Comparison of ENCODE assay signal across 33 cellular contexts in genomic region chr3:16270855-16271254, GRCh38. TPM values are rescaled to one million over a fixed set of nuclear protein-coding genes. Genes with fewer than 3 reads are reported as not detected.
DNase-seq lines count a peak whose midpoint lies in the region; ATAC-seq and TF ChIP-seq lines count a peak whose summit lies in the region.
"Had no signal": no experiment of that assay in that cellular context is flagged by ENCODE, and none has a peak within 500 bp of the region (broad histone marks: within the 10 kb centered on the region; RNA-seq: fewer than 3 reads in every experiment).

No MANE protein-coding gene starts in this region.

- H3K27ac Mint-ChIP-seq in activated CD4-positive, alpha-beta T cell treated with anti-CD3 and anti-CD28 coated beads, Interleukin-2, amount 10 ng/mL, durations not matched to agents 24 days and 14 days, result no peak overlapping the region
- no peak overlapping the region for H3K27ac Mint-ChIP-seq in CD8-positive, alpha-beta T cell
- H3K27ac Mint-ChIP-seq in naive thymus-derived CD8-positive, alpha-beta T cell, result peak overlapping the region in 4 of 10 donors; percentile 6 to 48 (median 38)
- no peak overlapping the region for H3K27ac Mint-ChIP-seq in CD4-positive, alpha-beta memory T cell
- H3K27ac Mint-ChIP-seq: B cell; CD4-positive, alpha-beta T cell; CD4-positive, CD25-positive, alpha-beta regulatory T cell had no signal

- H2BK120ac ChIP-seq in trophoblast cell (ENCODE audit: insufficient read depth, low read length, poor library complexity), result no peak overlapping the region

- CTCF ChIA-PET in CD8-positive, alpha-beta T cell (lab: Charles Lee), result interaction anchor here (1.7 to 9.2 kb wide), 4 partner anchors 12 to 266 kb away, joined by 5 to 88 read pairs (median 10); no protein-coding TSS in a partner anchor
- CTCF ChIA-PET in CD4-positive, alpha-beta memory T cell (lab: Charles Lee; ENCODE audit: partially characterized antibody), result interaction anchor here (2.9 to 9.8 kb wide), 5 partner anchors 19 to 282 kb away, joined by 10 to 169 read pairs (median 69); no protein-coding TSS in a partner anchor

- ATAC-seq in CD8-positive, alpha-beta T cell, result peak; percentile 26
- peak; percentile 44 for ATAC-seq in naive thymus-derived CD8-positive, alpha-beta T cell
- ATAC-seq in GM21576 (IDR thresholded peaks at IDR 0.05; ENCODE audit: unreplicated experiment) (no peak), GM21515 (IDR thresholded peaks at IDR 0.05; ENCODE audit: unreplicated experiment) (no peak)
- ATAC-seq: A549 had no signal

- no peak overlapping the region for H3K4me3 ChIP-seq in CD8-positive, alpha-beta T cell (ENCODE audit: low read depth, low read length)
- no peak overlapping the region for H3K4me3 ChIP-seq in trophoblast cell (ENCODE audit: low read depth, low read length)
- H3K4me3 ChIP-seq in CD4-positive, alpha-beta memory T cell (ENCODE audit: low read length in 2 of 2), result no peak overlapping the region
- H3K4me3 ChIP-seq: A549; BLaER1; BLaER1 treated with 17β-estradiol and CSF1 and Interleukin-3, amounts not matched to agents 10 nM and 100 nM had no signal

- intact Hi-C loops in activated CD4-positive, alpha-beta T cell treated with anti-CD3 and anti-CD28 coated beads, Interleukin-2, amount 10 ng/mL, durations not matched to agents 24 days and 14 days (cut with micrococcal nuclease), result no loop called here
- intact Hi-C loops in CD8-positive, alpha-beta T cell (cut with DNase I, micrococcal nuclease), result loop anchor here in 1 of 2 experiments (1.0 kb wide), 1 partner anchor 13 kb away; no protein-coding TSS in a partner anchor
- intact Hi-C loops in CD4-positive, alpha-beta memory T cell (cut with micrococcal nuclease), result loop anchor here (1.0 kb wide), 1 partner anchor 15 kb away; no protein-coding TSS in a partner anchor

- no peak overlapping the region for H3K14ac ChIP-seq in trophoblast cell (ENCODE audit: low read length)

- H3K4ac ChIP-seq in trophoblast cell (ENCODE audit: low read depth, low read length), result no peak overlapping the region

- H3K27me3 Mint-ChIP-seq in activated CD4-positive, alpha-beta T cell treated with anti-CD3 and anti-CD28 coated beads, Interleukin-2, amount 10 ng/mL, durations not matched to agents 24 days and 14 days, result no peaks in the 10 kb centered on the region
- no peaks in the 10 kb centered on the region for H3K27me3 Mint-ChIP-seq in CD8-positive, alpha-beta T cell (ENCODE audit: low read depth)
- H3K27me3 Mint-ChIP-seq in naive thymus-derived CD8-positive, alpha-beta T cell, result no peaks in the 10 kb centered on the region
- no peaks in the 10 kb centered on the region for H3K27me3 Mint-ChIP-seq in CD4-positive, alpha-beta memory T cell
- H3K27me3 Mint-ChIP-seq: B cell; CD4-positive, alpha-beta T cell; CD4-positive, CD25-positive, alpha-beta regulatory T cell; CD8-positive, alpha-beta memory T cell had no signal

- peak overlapping the region; percentile 7 for H3K9ac ChIP-seq in trophoblast cell (ENCODE audit: low read length)
- H3K9ac ChIP-seq: BLaER1; BLaER1 treated with 17β-estradiol and CSF1 and Interleukin-3, amounts not matched to agents 10 nM and 100 nM had no signal

- no peaks in the 10 kb centered on the region for H3K9me3 ChIP-seq in CD8-positive, alpha-beta T cell (ENCODE audit: low read length)
- no peaks in the 10 kb centered on the region for H3K9me3 ChIP-seq in trophoblast cell (ENCODE audit: insufficient read depth, low read depth, low read length)
- H3K9me3 ChIP-seq in CD4-positive, alpha-beta memory T cell (ENCODE audit: control insufficient read depth in 1 of 2, low read length in 2 of 2), result no peaks in the 10 kb centered on the region
- H3K9me3 ChIP-seq: A549; BE2C; BLaER1; BLaER1 treated with 17β-estradiol and CSF1 and Interleukin-3, amounts not matched to agents 10 nM and 100 nM; Caco-2 had no signal

- H3K27me3 ChIP-seq in CD8-positive, alpha-beta T cell (ENCODE audit: insufficient read depth, low read length), result no peaks in the 10 kb centered on the region
- H3K27me3 ChIP-seq in trophoblast cell (ENCODE audit: insufficient read depth, low read length), result no peaks in the 10 kb centered on the region
- no peaks in the 10 kb centered on the region for H3K27me3 ChIP-seq in CD4-positive, alpha-beta memory T cell (ENCODE audit: insufficient read depth, low read length)
- H3K27me3 ChIP-seq: BE2C; BLaER1; BLaER1 treated with 17β-estradiol and CSF1 and Interleukin-3, amounts not matched to agents 10 nM and 100 nM had no signal

- peaks cover 30% of the 10 kb centered on the region for H3K36me3 Mint-ChIP-seq in activated CD4-positive, alpha-beta T cell treated with anti-CD3 and anti-CD28 coated beads, Interleukin-2, amount 10 ng/mL, durations not matched to agents 24 days and 14 days (ENCODE audit: low read depth)
- H3K36me3 Mint-ChIP-seq in CD8-positive, alpha-beta T cell, result peaks cover 41% of the 10 kb centered on the region
- H3K36me3 Mint-ChIP-seq in naive thymus-derived CD8-positive, alpha-beta T cell, result peaks cover 3 to 42% (median 25%) of the 10 kb centered on the region in 3 donors
- H3K36me3 Mint-ChIP-seq in CD4-positive, alpha-beta memory T cell, result peaks cover 29 to 30% of the 10 kb centered on the region in 2 donors

- H2AFZ ChIP-seq in trophoblast cell (ENCODE audit: insufficient read depth, low read length, poor library complexity), result no peak overlapping the region

- no peaks in the 10 kb centered on the region for H3K79me2 ChIP-seq in trophoblast cell (ENCODE audit: control insufficient read depth, insufficient read depth, low read length, poor library complexity)

- H2BK12ac ChIP-seq in trophoblast cell (ENCODE audit: low read length), result no peak overlapping the region

- no peak overlapping the region for H3K27ac ChIP-seq in CD8-positive, alpha-beta T cell (ENCODE audit: low read depth, low read length)
- H3K27ac ChIP-seq in trophoblast cell (ENCODE audit: low read depth, low read length), result no peak overlapping the region
- no peak overlapping the region for H3K27ac ChIP-seq in CD4-positive, alpha-beta memory T cell (ENCODE audit: low read depth, low read length)
- H3K27ac ChIP-seq: 22Rv1; A549; BLaER1; BLaER1 treated with 17β-estradiol and CSF1 and Interleukin-3, amounts not matched to agents 10 nM and 100 nM; C4-2B had no signal

- no peak overlapping the region for H2AK5ac ChIP-seq in trophoblast cell (ENCODE audit: low read length)

- peaks cover 13% of the 10 kb centered on the region for H3K36me3 ChIP-seq in CD8-positive, alpha-beta T cell (ENCODE audit: insufficient read depth, low read length)
- peaks cover 6% of the 10 kb centered on the region in 2 experiments for H3K36me3 ChIP-seq in trophoblast cell (ENCODE audit: control insufficient read depth in 1 of 2, insufficient read depth in 2 of 2, low read length in 2 of 2)
- H3K36me3 ChIP-seq in CD4-positive, alpha-beta memory T cell (ENCODE audit: insufficient read depth, low read length), result peaks cover 12% of the 10 kb centered on the region
- H3K36me3 ChIP-seq: BE2C had no signal

- peaks cover 19% of the 10 kb centered on the region for H3K4me1 Mint-ChIP-seq in activated CD4-positive, alpha-beta T cell treated with anti-CD3 and anti-CD28 coated beads, Interleukin-2, amount 10 ng/mL, durations not matched to agents 24 days and 14 days
- peaks cover 28% of the 10 kb centered on the region for H3K4me1 Mint-ChIP-seq in CD8-positive, alpha-beta T cell (ENCODE audit: low read depth)
- peaks cover 9 to 22% (median 18%) of the 10 kb centered on the region in 4 donors for H3K4me1 Mint-ChIP-seq in naive thymus-derived CD8-positive, alpha-beta T cell
- peaks cover 12 to 18% (median 16%) of the 10 kb centered on the region in 4 donors for H3K4me1 Mint-ChIP-seq in CD4-positive, alpha-beta memory T cell

- peaks cover 10% of the 10 kb centered on the region for H3K4me1 ChIP-seq in CD8-positive, alpha-beta T cell (ENCODE audit: insufficient read depth, low read length)
- no peaks in the 10 kb centered on the region for H3K4me1 ChIP-seq in trophoblast cell (ENCODE audit: control insufficient read depth in 1 of 2, insufficient read depth in 2 of 2, low read length in 2 of 2)
- peaks cover 18% of the 10 kb centered on the region for H3K4me1 ChIP-seq in CD4-positive, alpha-beta memory T cell (ENCODE audit: insufficient read depth, low read length)
- H3K4me1 ChIP-seq: BE2C had no signal

- H4K8ac ChIP-seq in trophoblast cell (ENCODE audit: low read depth, low read length), result no peak overlapping the region

- no peak overlapping the region for H3K4me2 ChIP-seq in trophoblast cell (ENCODE audit: low read length)
- H3K4me2 ChIP-seq: A549; BLaER1; BLaER1 treated with 17β-estradiol and CSF1 and Interleukin-3, amounts not matched to agents 10 nM and 100 nM had no signal

- H3K23ac ChIP-seq in trophoblast cell (ENCODE audit: low read length), result no peak overlapping the region

- no peak overlapping the region for H2BK5ac ChIP-seq in trophoblast cell (ENCODE audit: low read depth, low read length, poor library complexity)

- no CpG with 5 or more reads among the region's 10 CpGs for WGBS in trophoblast cell (ENCODE audit: extremely low coverage, insufficient coverage, insufficient read length)

- no peaks in the 10 kb centered on the region for H3K9me3 Mint-ChIP-seq in activated CD4-positive, alpha-beta T cell treated with anti-CD3 and anti-CD28 coated beads, Interleukin-2, amount 10 ng/mL, durations not matched to agents 24 days and 14 days
- no peaks in the 10 kb centered on the region for H3K9me3 Mint-ChIP-seq in CD8-positive, alpha-beta T cell
- H3K9me3 Mint-ChIP-seq in naive thymus-derived CD8-positive, alpha-beta T cell, result no peaks in the 10 kb centered on the region
- H3K9me3 Mint-ChIP-seq in CD4-positive, alpha-beta memory T cell, result no peaks in the 10 kb centered on the region
- H3K9me3 Mint-ChIP-seq: CD14-positive monocyte; CD4-positive, alpha-beta T cell; CD4-positive, CD25-positive, alpha-beta regulatory T cell; CD8-positive, alpha-beta memory T cell had no signal

- DNase-seq in activated CD4-positive, alpha-beta T cell treated with anti-CD3 and anti-CD28 coated beads, Interleukin-2, amount 10 ng/mL, durations not matched to agents 24 days and 14 days, result peak; percentile 48
- DNase-seq in activated CD4-positive, alpha-beta T cell treated with anti-CD3 and anti-CD28 coated beads, Interleukin-2, amount 50 U/mL, for 1 hour, result no peak
- DNase-seq in CD8-positive, alpha-beta T cell, result no peak
- no peak for DNase-seq in naive thymus-derived CD8-positive, alpha-beta T cell
- DNase-seq in trophoblast cell, result no peak
- DNase-seq in CD4-positive, alpha-beta memory T cell, result no peak
- DNase-seq: 8988T; ACHN; AML-193; BE2C; C1 segment of cervical spinal cord; Caco-2; Calu3; CD4-positive, alpha-beta T cell; CD4-positive, CD25-positive, alpha-beta regulatory T cell; CD8-positive, alpha-beta memory T cell; COR-L47; DMS 273 treated with DMSO at 0.1 percent for 48 hours; DMS153; DMS53; DMS79; DMS79 treated with DMSO at 0.1 percent for 48 hours; DND-41; EL had no signal

- POLR2A ChIA-PET in CD8-positive, alpha-beta T cell (lab: Charles Lee), result no interaction called here
- POLR2A ChIA-PET in naive thymus-derived CD8-positive, alpha-beta T cell (lab: Charles Lee), result interaction anchor here (0.6 to 1.3 kb wide), 3 partner anchors 18 to 245 kb away, joined by 3 read pairs; no protein-coding TSS in a partner anchor
- POLR2A ChIA-PET in CD4-positive, alpha-beta memory T cell (lab: Charles Lee; ENCODE audit: partially characterized antibody), result no interaction called here

- TF ChIP-seq CTCF in CD8-positive, alpha-beta T cell (IDR thresholded peaks at IDR 0.05), result no peak

- H3K4me3 Mint-ChIP-seq in activated CD4-positive, alpha-beta T cell treated with anti-CD3 and anti-CD28 coated beads, Interleukin-2, amount 10 ng/mL, durations not matched to agents 24 days and 14 days, result no peak overlapping the region
- H3K4me3 Mint-ChIP-seq in CD8-positive, alpha-beta T cell, result no peak overlapping the region
- no peak overlapping the region for H3K4me3 Mint-ChIP-seq in naive thymus-derived CD8-positive, alpha-beta T cell
- no peak overlapping the region for H3K4me3 Mint-ChIP-seq in CD4-positive, alpha-beta memory T cell
- H3K4me3 Mint-ChIP-seq: B cell; CD14-positive monocyte; CD4-positive, alpha-beta T cell; CD4-positive, CD25-positive, alpha-beta regulatory T cell; CD8-positive, alpha-beta memory T cell had no signal

- no peaks in the 10 kb centered on the region for H3K79me1 ChIP-seq in trophoblast cell (ENCODE audit: low read length)

- no peak overlapping the region for H4K91ac ChIP-seq in trophoblast cell (ENCODE audit: low read depth, low read length)

- H3K18ac ChIP-seq in trophoblast cell (ENCODE audit: low read length), result no peak overlapping the region

- no peak overlapping the region for H4K12ac ChIP-seq in trophoblast cell (ENCODE audit: low read depth, low read length)

RNA-seq across cellular contexts. Expression of gene OXNAD1, which starts 5.8 kb away (rescaled TPM):
- 27.1 and 29.8 TPM in 2 replicates for total RNA-seq in activated CD4-positive, alpha-beta T cell treated with anti-CD3 and anti-CD28 coated beads, Interleukin-2, amount 10 ng/mL, durations not matched to agents 24 days and 14 days
- 100 to 1,000 TPM; 156 TPM for total RNA-seq in CD8-positive, alpha-beta T cell
- total RNA-seq in naive thymus-derived CD8-positive, alpha-beta T cell, result 100 to 1,000 TPM; 128 to 132 TPM
- polyA plus RNA-seq in naive thymus-derived CD8-positive, alpha-beta T cell, result 100 to 1,000 TPM; 106 to 190 (median 168) TPM
- 6.6 and 7.1 TPM in 2 replicates for polyA plus RNA-seq in trophoblast cell (2013)
- total RNA-seq in CD4-positive, alpha-beta memory T cell, result 10 to 100 TPM; 78.5 to 84.7 TPM
- 10 to 100 TPM; 61.7 to 68.0 TPM for polyA plus RNA-seq in CD4-positive, alpha-beta memory T cell

RNA-seq across cellular contexts. Expression of gene DPH3, which starts 6.1 kb away (rescaled TPM):
- 27.6 and 30.1 TPM in 2 replicates for total RNA-seq in activated CD4-positive, alpha-beta T cell treated with anti-CD3 and anti-CD28 coated beads, Interleukin-2, amount 10 ng/mL, durations not matched to agents 24 days and 14 days
- total RNA-seq in CD8-positive, alpha-beta T cell, result 10 to 100 TPM in 1 of 2 experiments, 1 to 10 TPM in 1; 9.7 to 13.9 TPM
- 10 to 100 TPM; 16.6 to 17.2 TPM for total RNA-seq in naive thymus-derived CD8-positive, alpha-beta T cell
- 10 to 100 TPM; 16.7 to 20.9 (median 18.6) TPM for polyA plus RNA-seq in naive thymus-derived CD8-positive, alpha-beta T cell
- 27.3 and 28.8 TPM in 2 replicates for polyA plus RNA-seq in trophoblast cell (2013)
- total RNA-seq in CD4-positive, alpha-beta memory T cell, result 10 to 100 TPM; 15.2 to 15.4 TPM
- 10 to 100 TPM; 19.6 to 39.7 TPM for polyA plus RNA-seq in CD4-positive, alpha-beta memory T cell

Comparison
In these comparisons a context has a peak if more than half of its experiments do, and no peak if none do; other contexts are left out.
1. ATAC-seq: peak in CD8-positive, alpha-beta T cell (single experiment) and naive thymus-derived CD8-positive, alpha-beta T cell (2 of 2); none in GM21576 (single experiment) and GM21515 (single experiment).